In the genomic region with DNA sequence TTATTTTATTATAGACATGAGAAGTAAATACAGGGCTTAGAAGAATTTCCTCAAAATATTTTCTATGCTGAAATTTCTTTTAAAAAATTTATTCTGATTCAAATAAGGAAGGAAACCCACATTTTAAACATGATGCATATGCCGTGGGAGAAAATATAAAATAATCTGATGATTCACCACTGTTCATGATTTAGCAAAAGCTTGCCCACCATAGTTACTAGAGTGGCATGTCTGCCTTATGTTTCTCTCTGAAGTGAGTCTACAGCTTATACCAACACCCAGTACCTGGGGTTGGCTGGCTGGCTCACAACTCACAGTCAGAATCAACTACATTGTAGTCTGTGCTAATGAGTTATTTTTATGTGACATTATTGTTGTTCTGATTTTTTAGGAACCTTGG, we compare ENCODE assay signal across 8 cellular contexts.
"Had no signal": no experiment of that assay in that cellular context is flagged by ENCODE, and none has a peak within 500 bp of the region (broad histone marks: within the 10 kb centered on the region; RNA-seq: fewer than 3 reads in every experiment).

No MANE protein-coding gene starts in this region.

- H2AFZ ChIP-seq: GM23248 had no signal

- H3K9me3 ChIP-seq: HAP-1 had no signal

- H3K4me3 ChIP-seq: GM23248, HAP-1 had no signal

- H3K27ac ChIP-seq: GM23248, HL-60 had no signal

- H3K9ac ChIP-seq: GM23248 had no signal

- H3K36me3 ChIP-seq: HAP-1 had no signal

- FAIRE-seq: HTR-8/SVneo had no signal

- DNase-seq: GM23248, GOT3, H7, HFFc6, KBM-7 had no signal
